In genomic region chr11:16262645-16262955, GRCh38 we compare ENCODE assay signal across 1 cellular context.
TF ChIP-seq lines count a peak whose summit lies in the region.

No MANE protein-coding gene starts in this region.

TF ChIP-seq in A549, 52 proteins besides CTCF, POLR2A, EP300 and RAD21 (continued from another document):
- no peak for TF ChIP-seq REST (IDR thresholded peaks at IDR 0.05)
- TF ChIP-seq RFX5 (IDR thresholded peaks at IDR 0.05): no peak
- no peak for TF ChIP-seq HOXB13 (CRISPR knock-in tag; IDR thresholded peaks at IDR 0.05; ENCODE audit: low read depth)
